In genomic region chr15:100905855-100906254, GRCh38 we compare ENCODE assay signal across 1 cellular context.
TF ChIP-seq lines count a peak whose summit lies in the region.

No MANE protein-coding gene starts in this region.

TF ChIP-seq in IMR-90, 13 proteins besides CTCF, POLR2A, EP300 and RAD21 (continued from another document):
- TF ChIP-seq, protein P1, sequence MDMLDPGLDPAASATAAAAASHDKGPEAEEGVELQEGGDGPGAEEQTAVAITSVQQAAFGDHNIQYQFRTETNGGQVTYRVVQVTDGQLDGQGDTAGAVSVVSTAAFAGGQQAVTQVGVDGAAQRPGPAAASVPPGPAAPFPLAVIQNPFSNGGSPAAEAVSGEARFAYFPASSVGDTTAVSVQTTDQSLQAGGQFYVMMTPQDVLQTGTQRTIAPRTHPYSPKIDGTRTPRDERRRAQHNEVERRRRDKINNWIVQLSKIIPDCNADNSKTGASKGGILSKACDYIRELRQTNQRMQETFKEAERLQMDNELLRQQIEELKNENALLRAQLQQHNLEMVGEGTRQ (IDR thresholded peaks at IDR 0.05; ENCODE audit: low read depth, low read length), result no peak
- TF ChIP-seq CEBPB (IDR thresholded peaks at IDR 0.05; ENCODE audit: low read depth, low read length), result no peak
- no peak for TF ChIP-seq MAZ (IDR thresholded peaks at IDR 0.05; ENCODE audit: borderline replicate concordance, low read depth, low read length)
- TF ChIP-seq BHLHE40 (IDR thresholded peaks at IDR 0.05; ENCODE audit: low read depth, low read length), result no peak
- no peak for TF ChIP-seq FOS (IDR thresholded peaks at IDR 0.05; ENCODE audit: low read depth, low read length)
- TF ChIP-seq RCOR1 (IDR thresholded peaks at IDR 0.05; ENCODE audit: insufficient replicate concordance, low read length), result no peak
